ENCODE assay signal across 1 cellular context in genomic region chr16:67561824-67562525, GRCh38.
TF ChIP-seq lines count a peak whose summit lies in the region.

No MANE protein-coding gene starts in this region.

TF ChIP-seq in HepG2, 621 proteins besides CTCF, POLR2A, EP300 and RAD21 (continues in another document):
- TF ChIP-seq ZMYM3 (CRISPR knock-in tag; IDR thresholded peaks at IDR 0.05) (peak; percentile 67; the same call in 1 of the 2 replicates), ASH2L (IDR thresholded peaks at IDR 0.05; ENCODE audit: insufficient read length, low read depth, low read length) (peak; percentile 27), TFAP4 (IDR thresholded peaks at IDR 0.05; ENCODE audit: borderline replicate concordance, low read depth) (peak; percentile 63; the same call in 1 of the 2 replicates), HNF1A (IDR thresholded peaks at IDR 0.05; ENCODE audit: low read depth) (no peak), HNF1A (CRISPR knock-in tag; IDR thresholded peaks at IDR 0.05; ENCODE audit: borderline replicate concordance) (no peak), PRPF4 (IDR thresholded peaks at IDR 0.05; ENCODE audit: low read depth, low read length, poor library complexity, severe bottlenecking) (no peak), RFX5 (IDR thresholded peaks at IDR 0.05; ENCODE audit: low read depth, low read length) (peak; percentile 42; the same call in 1 of the 2 replicates), ZNF558 (CRISPR knock-in tag; IDR thresholded peaks at IDR 0.05; ENCODE audit: borderline replicate concordance) (no peak; the same call in 1 of the 2 replicates), ISL2 (CRISPR knock-in tag; IDR thresholded peaks at IDR 0.05) (no peak; the same call in 1 of the 2 replicates), ZFP62 (CRISPR knock-in tag; IDR thresholded peaks at IDR 0.05) (no peak), ZNF577 (CRISPR knock-in tag; IDR thresholded peaks at IDR 0.05; ENCODE audit: borderline replicate concordance, low read depth) (no peak), TBX2 (CRISPR knock-in tag; IDR thresholded peaks at IDR 0.05; ENCODE audit: borderline replicate concordance) (no peak; the same call in 1 of the 2 replicates), SNAI1 (CRISPR knock-in tag; IDR thresholded peaks at IDR 0.05; ENCODE audit: borderline replicate concordance) (0 out of 2 replicates have a peak, but pooled peaks have one; percentile 64), RARA (CRISPR knock-in tag; IDR thresholded peaks at IDR 0.05) (peak; percentile 6; the same call in 1 of the 2 replicates), ZNF607 (CRISPR knock-in tag; IDR thresholded peaks at IDR 0.05; ENCODE audit: borderline replicate concordance) (0 out of 2 replicates have a peak, but pooled peaks have one; percentile 21), KDM4B (CRISPR knock-in tag; IDR thresholded peaks at IDR 0.05) (peak; percentile 35; the same call in 1 of the 2 replicates), RNF2 (conservative IDR thresholded peaks at IDR 0.05; ENCODE audit: low read depth) (peak; percentile 32; the same call in 1 of the 2 replicates), HMG20B (CRISPR knock-in tag; conservative IDR thresholded peaks at IDR 0.05) (0 out of 2 replicates have a peak, but pooled peaks have one; percentile 31), ZNF691 (CRISPR knock-in tag; IDR thresholded peaks at IDR 0.05; ENCODE audit: borderline replicate concordance, low read depth) (peak; percentile 33; the same call in 1 of the 2 replicates), KLF16 (CRISPR knock-in tag; IDR thresholded peaks at IDR 0.05) (peak in 1 of 2 experiments; percentile 48; a peak in 1 of 4 replicates), PREB (CRISPR knock-in tag; IDR thresholded peaks at IDR 0.05) (no peak), ZFP36L1 (CRISPR knock-in tag; IDR thresholded peaks at IDR 0.05) (0 out of 2 replicates have a peak, but pooled peaks have one; percentile 68), SIX1 (CRISPR knock-in tag; IDR thresholded peaks at IDR 0.05; ENCODE audit: borderline replicate concordance) (no peak), HCFC1 (IDR thresholded peaks at IDR 0.05; ENCODE audit: low read depth, low read length) (peak; percentile 64; the same call in 1 of the 2 replicates), ZNF615 (CRISPR knock-in tag; IDR thresholded peaks at IDR 0.05; ENCODE audit: borderline replicate concordance) (no peak), RARG (CRISPR knock-in tag; IDR thresholded peaks at IDR 0.05; ENCODE audit: low read depth) (no peak), GABPB1 (CRISPR knock-in tag; IDR thresholded peaks at IDR 0.05) (peak; percentile 85), HES4 (CRISPR knock-in tag; IDR thresholded peaks at IDR 0.05; ENCODE audit: borderline replicate concordance) (peak; percentile 51; the same call in 1 of the 2 replicates), SMAD1 (CRISPR knock-in tag; IDR thresholded peaks at IDR 0.05; ENCODE audit: borderline replicate concordance, low read depth) (no peak), ZNF260 (CRISPR knock-in tag; IDR thresholded peaks at IDR 0.05; ENCODE audit: borderline replicate concordance, low read depth) (no peak), MTF2 (CRISPR knock-in tag; IDR thresholded peaks at IDR 0.05; ENCODE audit: borderline replicate concordance) (no peak), ZNF782 (CRISPR knock-in tag; IDR thresholded peaks at IDR 0.05; ENCODE audit: borderline replicate concordance) (no peak; the same call in 1 of the 2 replicates), ELF1 (CRISPR knock-in tag; IDR thresholded peaks at IDR 0.05) (peak; percentile 59; the same call in 1 of the 2 replicates), ZNF768 (CRISPR knock-in tag; IDR thresholded peaks at IDR 0.05) (peak; percentile 64; the same call in 1 of the 2 replicates), ZNF251 (CRISPR knock-in tag; IDR thresholded peaks at IDR 0.05) (no peak), ZFP1 (CRISPR knock-in tag; IDR thresholded peaks at IDR 0.05) (peak; percentile 27), ZBTB14 (CRISPR knock-in tag; IDR thresholded peaks at IDR 0.05) (peak; percentile 84)
- TF ChIP-seq, protein P1, sequence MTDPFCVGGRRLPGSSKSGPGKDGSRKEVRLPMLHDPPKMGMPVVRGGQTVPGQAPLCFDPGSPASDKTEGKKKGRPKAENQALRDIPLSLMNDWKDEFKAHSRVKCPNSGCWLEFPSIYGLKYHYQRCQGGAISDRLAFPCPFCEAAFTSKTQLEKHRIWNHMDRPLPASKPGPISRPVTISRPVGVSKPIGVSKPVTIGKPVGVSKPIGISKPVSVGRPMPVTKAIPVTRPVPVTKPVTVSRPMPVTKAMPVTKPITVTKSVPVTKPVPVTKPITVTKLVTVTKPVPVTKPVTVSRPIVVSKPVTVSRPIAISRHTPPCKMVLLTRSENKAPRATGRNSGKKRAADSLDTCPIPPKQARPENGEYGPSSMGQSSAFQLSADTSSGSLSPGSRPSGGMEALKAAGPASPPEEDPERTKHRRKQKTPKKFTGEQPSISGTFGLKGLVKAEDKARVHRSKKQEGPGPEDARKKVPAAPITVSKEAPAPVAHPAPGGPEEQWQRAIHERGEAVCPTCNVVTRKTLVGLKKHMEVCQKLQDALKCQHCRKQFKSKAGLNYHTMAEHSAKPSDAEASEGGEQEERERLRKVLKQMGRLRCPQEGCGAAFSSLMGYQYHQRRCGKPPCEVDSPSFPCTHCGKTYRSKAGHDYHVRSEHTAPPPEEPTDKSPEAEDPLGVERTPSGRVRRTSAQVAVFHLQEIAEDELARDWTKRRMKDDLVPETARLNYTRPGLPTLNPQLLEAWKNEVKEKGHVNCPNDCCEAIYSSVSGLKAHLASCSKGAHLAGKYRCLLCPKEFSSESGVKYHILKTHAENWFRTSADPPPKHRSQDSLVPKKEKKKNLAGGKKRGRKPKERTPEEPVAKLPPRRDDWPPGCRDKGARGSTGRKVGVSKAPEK (CRISPR knock-in tag; IDR thresholded peaks at IDR 0.05; ENCODE audit: borderline replicate concordance), result 0 out of 2 replicates have a peak, but pooled peaks have one; percentile 47
- TF ChIP-seq, protein P2, sequence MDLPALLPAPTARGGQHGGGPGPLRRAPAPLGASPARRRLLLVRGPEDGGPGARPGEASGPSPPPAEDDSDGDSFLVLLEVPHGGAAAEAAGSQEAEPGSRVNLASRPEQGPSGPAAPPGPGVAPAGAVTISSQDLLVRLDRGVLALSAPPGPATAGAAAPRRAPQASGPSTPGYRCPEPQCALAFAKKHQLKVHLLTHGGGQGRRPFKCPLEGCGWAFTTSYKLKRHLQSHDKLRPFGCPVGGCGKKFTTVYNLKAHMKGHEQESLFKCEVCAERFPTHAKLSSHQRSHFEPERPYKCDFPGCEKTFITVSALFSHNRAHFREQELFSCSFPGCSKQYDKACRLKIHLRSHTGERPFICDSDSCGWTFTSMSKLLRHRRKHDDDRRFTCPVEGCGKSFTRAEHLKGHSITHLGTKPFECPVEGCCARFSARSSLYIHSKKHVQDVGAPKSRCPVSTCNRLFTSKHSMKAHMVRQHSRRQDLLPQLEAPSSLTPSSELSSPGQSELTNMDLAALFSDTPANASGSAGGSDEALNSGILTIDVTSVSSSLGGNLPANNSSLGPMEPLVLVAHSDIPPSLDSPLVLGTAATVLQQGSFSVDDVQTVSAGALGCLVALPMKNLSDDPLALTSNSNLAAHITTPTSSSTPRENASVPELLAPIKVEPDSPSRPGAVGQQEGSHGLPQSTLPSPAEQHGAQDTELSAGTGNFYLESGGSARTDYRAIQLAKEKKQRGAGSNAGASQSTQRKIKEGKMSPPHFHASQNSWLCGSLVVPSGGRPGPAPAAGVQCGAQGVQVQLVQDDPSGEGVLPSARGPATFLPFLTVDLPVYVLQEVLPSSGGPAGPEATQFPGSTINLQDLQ (CRISPR knock-in tag; IDR thresholded peaks at IDR 0.05), result peak; percentile 34; the same call in 1 of the 2 replicates
- TF ChIP-seq, protein P3, sequence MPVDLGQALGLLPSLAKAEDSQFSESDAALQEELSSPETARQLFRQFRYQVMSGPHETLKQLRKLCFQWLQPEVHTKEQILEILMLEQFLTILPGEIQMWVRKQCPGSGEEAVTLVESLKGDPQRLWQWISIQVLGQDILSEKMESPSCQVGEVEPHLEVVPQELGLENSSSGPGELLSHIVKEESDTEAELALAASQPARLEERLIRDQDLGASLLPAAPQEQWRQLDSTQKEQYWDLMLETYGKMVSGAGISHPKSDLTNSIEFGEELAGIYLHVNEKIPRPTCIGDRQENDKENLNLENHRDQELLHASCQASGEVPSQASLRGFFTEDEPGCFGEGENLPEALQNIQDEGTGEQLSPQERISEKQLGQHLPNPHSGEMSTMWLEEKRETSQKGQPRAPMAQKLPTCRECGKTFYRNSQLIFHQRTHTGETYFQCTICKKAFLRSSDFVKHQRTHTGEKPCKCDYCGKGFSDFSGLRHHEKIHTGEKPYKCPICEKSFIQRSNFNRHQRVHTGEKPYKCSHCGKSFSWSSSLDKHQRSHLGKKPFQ (CRISPR knock-in tag; IDR thresholded peaks at IDR 0.05; ENCODE audit: insufficient replicate concordance), result peak; percentile 74
- TF ChIP-seq, protein P4, sequence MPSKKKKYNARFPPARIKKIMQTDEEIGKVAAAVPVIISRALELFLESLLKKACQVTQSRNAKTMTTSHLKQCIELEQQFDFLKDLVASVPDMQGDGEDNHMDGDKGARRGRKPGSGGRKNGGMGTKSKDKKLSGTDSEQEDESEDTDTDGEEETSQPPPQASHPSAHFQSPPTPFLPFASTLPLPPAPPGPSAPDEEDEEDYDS (CRISPR knock-in tag; IDR thresholded peaks at IDR 0.05), result peak; percentile 99
- TF ChIP-seq, protein P5, sequence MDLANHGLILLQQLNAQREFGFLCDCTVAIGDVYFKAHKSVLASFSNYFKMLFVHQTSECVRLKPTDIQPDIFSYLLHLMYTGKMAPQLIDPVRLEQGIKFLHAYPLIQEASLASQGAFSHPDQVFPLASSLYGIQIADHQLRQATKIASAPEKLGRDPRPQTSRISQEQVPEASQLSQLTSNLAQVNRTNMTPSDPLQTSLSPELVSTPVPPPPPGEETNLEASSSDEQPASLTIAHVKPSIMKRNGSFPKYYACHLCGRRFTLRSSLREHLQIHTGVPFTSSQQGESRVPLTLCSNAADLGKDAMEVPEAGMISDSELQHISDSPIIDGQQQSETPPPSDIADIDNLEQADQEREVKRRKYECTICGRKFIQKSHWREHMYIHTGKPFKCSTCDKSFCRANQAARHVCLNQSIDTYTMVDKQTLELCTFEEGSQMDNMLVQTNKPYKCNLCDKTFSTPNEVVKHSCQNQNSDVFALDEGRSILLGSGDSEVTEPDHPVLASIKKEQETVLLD (CRISPR knock-in tag; IDR thresholded peaks at IDR 0.05; ENCODE audit: low read depth), result peak; percentile 98
- TF ChIP-seq, protein P6, sequence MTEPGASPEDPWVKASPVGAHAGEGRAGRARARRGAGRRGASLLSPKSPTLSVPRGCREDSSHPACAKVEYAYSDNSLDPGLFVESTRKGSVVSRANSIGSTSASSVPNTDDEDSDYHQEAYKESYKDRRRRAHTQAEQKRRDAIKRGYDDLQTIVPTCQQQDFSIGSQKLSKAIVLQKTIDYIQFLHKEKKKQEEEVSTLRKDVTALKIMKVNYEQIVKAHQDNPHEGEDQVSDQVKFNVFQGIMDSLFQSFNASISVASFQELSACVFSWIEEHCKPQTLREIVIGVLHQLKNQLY (CRISPR knock-in tag; IDR thresholded peaks at IDR 0.05), result peak; percentile 13; the same call in 1 of the 2 replicates
